In the genomic region with DNA sequence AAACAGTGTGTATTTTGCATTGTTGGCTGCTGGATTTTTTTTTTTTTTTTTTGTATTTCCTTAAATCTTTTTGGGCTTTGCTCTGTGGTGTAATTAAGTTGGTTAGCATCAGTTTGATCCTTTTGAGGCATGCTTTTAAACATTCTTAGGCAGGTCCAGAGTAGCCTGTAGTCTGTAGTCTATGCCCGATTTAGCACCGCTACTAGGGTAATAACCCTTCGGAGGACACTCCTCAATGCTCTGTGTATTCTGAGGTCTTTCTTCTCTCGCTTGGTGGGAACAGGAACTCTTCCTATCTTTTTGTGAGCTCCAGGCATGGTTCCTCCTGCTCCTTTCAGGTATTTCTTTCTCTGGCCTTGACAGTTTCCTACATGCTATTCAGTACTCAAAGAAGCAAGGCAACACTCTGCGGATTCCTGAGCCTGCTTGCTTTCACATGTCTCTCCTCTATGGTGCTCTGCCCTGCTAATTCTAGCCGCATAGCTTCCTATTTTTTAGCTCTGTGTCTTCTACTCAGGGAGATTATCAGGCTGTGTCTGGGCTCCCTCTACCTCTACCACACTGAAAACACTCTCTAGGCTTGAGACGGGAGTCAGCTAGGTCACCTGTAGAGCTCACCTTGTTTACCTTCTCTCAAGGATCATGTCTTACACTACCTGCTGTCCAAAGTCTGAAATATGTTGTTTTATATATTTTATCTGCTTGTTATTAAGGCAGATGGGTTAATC, we compare ENCODE assay signal across 33 cellular contexts.
DNase-seq lines count a peak whose midpoint lies in the region; ATAC-seq and TF ChIP-seq lines count a peak whose summit lies in the region.
"Had no signal": no experiment of that assay in that cellular context is flagged by ENCODE, and none has a peak within 500 bp of the region (broad histone marks: within the 10 kb centered on the region; RNA-seq: fewer than 3 reads in every experiment).

No MANE protein-coding gene starts in this region.

- 65% methylated on average over 7 of the region's 7 CpGs for WGBS in hepatocyte (ENCODE audit: low lambda C conversion rate, missing lambda C conversion rate)

- H3K27ac ChIP-seq in epithelial cell of prostate (peak overlapping the region; percentile 54), hepatocyte (no peak overlapping the region), skeletal muscle tissue (ENCODE audit: low read depth, low read length) (peak overlapping the region; percentile 7)
- H3K27ac ChIP-seq: 22Rv1, brain microvascular endothelial cell, C4-2B, gastroesophageal sphincter, lower lobe of right lung, vagina, WERI-Rb-1 had no signal

- peak; percentile 21 for TF ChIP-seq CTCF in hepatocyte (IDR thresholded peaks at IDR 0.05; ENCODE audit: poor library complexity)

- H3K27ac Mint-ChIP-seq in activated CD4-positive, alpha-beta T cell treated with anti-CD3 and anti-CD28 coated beads, Interleukin-2, amount 10 ng/mL, durations not matched to agents 24 days and 14 days = no peak overlapping the region
- H3K27ac Mint-ChIP-seq: activated CD8-positive, alpha-beta memory T cell treated with anti-CD3 and anti-CD28 coated beads, Interleukin-2, amount 10 ng/mL, durations not matched to agents 7 days and 5 days; activated naive CD4-positive, alpha-beta T cell treated with anti-CD3 and anti-CD28 coated beads for 36 hours; activated T-cell treated with anti-CD3 and anti-CD28 coated beads, Interleukin-2, amount 50 U/mL, for 72 hours; effector memory CD8-positive, alpha-beta T cell had no signal

- H3K4me3 Mint-ChIP-seq in activated CD4-positive, alpha-beta T cell treated with anti-CD3 and anti-CD28 coated beads, Interleukin-2, amount 10 ng/mL, durations not matched to agents 24 days and 14 days = no peak overlapping the region
- H3K4me3 Mint-ChIP-seq: activated CD8-positive, alpha-beta memory T cell treated with anti-CD3 and anti-CD28 coated beads, Interleukin-2, amount 10 ng/mL, durations not matched to agents 7 days and 5 days; activated naive CD4-positive, alpha-beta T cell treated with anti-CD3 and anti-CD28 coated beads for 36 hours; activated T-cell treated with anti-CD3 and anti-CD28 coated beads, Interleukin-2, amount 50 U/mL, for 72 hours; effector memory CD8-positive, alpha-beta T cell; neural crest cell had no signal

- ATAC-seq in HG03469 (IDR thresholded peaks at IDR 0.05; ENCODE audit: unreplicated experiment) = no peak
- ATAC-seq: activated CD8-positive, alpha-beta memory T cell treated with anti-CD3 and anti-CD28 coated beads, Interleukin-2, amount 10 ng/mL, durations not matched to agents 7 days and 5 days; activated T-cell treated with anti-CD3 and anti-CD28 coated beads, Interleukin-2, amount 50 U/mL, for 72 hours; effector memory CD8-positive, alpha-beta T cell; gastroesophageal sphincter; lower lobe of right lung; PC-3; sciatic nerve had no signal

- no peaks in the 10 kb centered on the region for H3K9me3 Mint-ChIP-seq in activated CD4-positive, alpha-beta T cell treated with anti-CD3 and anti-CD28 coated beads, Interleukin-2, amount 10 ng/mL, durations not matched to agents 24 days and 14 days
- H3K9me3 Mint-ChIP-seq: activated naive CD4-positive, alpha-beta T cell treated with anti-CD3 and anti-CD28 coated beads for 36 hours; activated T-cell treated with anti-CD3 and anti-CD28 coated beads, Interleukin-2, amount 50 U/mL, for 72 hours; effector memory CD8-positive, alpha-beta T cell had no signal

- H3K27me3 Mint-ChIP-seq in activated CD4-positive, alpha-beta T cell treated with anti-CD3 and anti-CD28 coated beads, Interleukin-2, amount 10 ng/mL, durations not matched to agents 24 days and 14 days = peaks cover 5% of the 10 kb centered on the region
- H3K27me3 Mint-ChIP-seq: effector memory CD8-positive, alpha-beta T cell had no signal

- DNase-seq in NCI-H146 (lab: John Stamatoyannopoulos, UW) = peak; percentile 6
- no peak for DNase-seq in NCI-H146 treated with DMSO at 0.1 percent for 48 hours (lab: John Stamatoyannopoulos, UW; ENCODE audit: unreplicated experiment)
- DNase-seq in epithelial cell of prostate (ENCODE audit: low read depth, low spot score) = no peak
- DNase-seq in hepatocyte (ENCODE audit: low spot score) = no peak
- DNase-seq in activated CD4-positive, alpha-beta T cell treated with anti-CD3 and anti-CD28 coated beads, Interleukin-2, amount 10 ng/mL, durations not matched to agents 24 days and 14 days = no peak
- DNase-seq in activated naive CD4-positive, alpha-beta T cell treated with Interleukin-2 at 50 U/mL for 16 hours = no peak
- DNase-seq: activated CD4-positive, alpha-beta T cell treated with anti-CD3 and anti-CD28 coated beads, Interleukin-2, amount 50 U/mL, for 1 hour; activated CD8-positive, alpha-beta memory T cell treated with anti-CD3 and anti-CD28 coated beads, Interleukin-2, amount 10 ng/mL, durations not matched to agents 7 days and 5 days; activated naive CD4-positive, alpha-beta T cell treated with anti-CD3 and anti-CD28 coated beads for 36 hours; activated T-cell treated with anti-CD3 and anti-CD28 coated beads, Interleukin-2, amount 50 U/mL, for 72 hours; brain microvascular endothelial cell; cortex of kidney; effector memory CD8-positive, alpha-beta T cell; KBM-7; lower lobe of right lung; MM.1S; NCI-H1436 treated with DMSO at 0.1 percent for 48 hours; NCI-H510A treated with DMSO at 0.1 percent for 48 hours; PC-3; posterior cingulate gyrus; SHP77; stimulated activated naive CD4-positive, alpha-beta T cell; SW 1271; T-helper 9 cell; WERI-Rb-1 had no signal

- H3K36me3 ChIP-seq in hepatocyte (replicated peaks; ENCODE audit: insufficient read depth, low read depth) (no peaks in the 10 kb centered on the region), skeletal muscle tissue (ENCODE audit: control insufficient read depth in 3 of 3, insufficient read depth in 3 of 3, low read length in 3 of 3) (no peaks in the 10 kb centered on the region)
- H3K36me3 ChIP-seq: brain microvascular endothelial cell, gastroesophageal sphincter, lower lobe of right lung, vagina, WERI-Rb-1 had no signal

- no peaks in the 10 kb centered on the region for H3K9me3 ChIP-seq in hepatocyte (ENCODE audit: low read depth)
- no peaks in the 10 kb centered on the region for H3K9me3 ChIP-seq in skeletal muscle tissue (ENCODE audit: control insufficient read depth in 3 of 3, low read length in 3 of 3)
- H3K9me3 ChIP-seq: gastroesophageal sphincter, lower lobe of right lung, vagina had no signal

- H3K79me2 ChIP-seq in hepatocyte = no peaks in the 10 kb centered on the region

- no peak overlapping the region for H2AFZ ChIP-seq in hepatocyte

- no peak overlapping the region for H3K4me2 ChIP-seq in hepatocyte

- no peaks in the 10 kb centered on the region for H3K4me1 Mint-ChIP-seq in activated CD4-positive, alpha-beta T cell treated with anti-CD3 and anti-CD28 coated beads, Interleukin-2, amount 10 ng/mL, durations not matched to agents 24 days and 14 days
- H3K4me1 Mint-ChIP-seq: activated CD8-positive, alpha-beta memory T cell treated with anti-CD3 and anti-CD28 coated beads, Interleukin-2, amount 10 ng/mL, durations not matched to agents 7 days and 5 days had no signal

- intact Hi-C loops in activated CD4-positive, alpha-beta T cell treated with anti-CD3 and anti-CD28 coated beads, Interleukin-2, amount 10 ng/mL, durations not matched to agents 24 days and 14 days (cut with micrococcal nuclease) = loop anchor here (5.0 kb wide), 1 partner anchor 686 kb away; no protein-coding TSS in a partner anchor

- H3K4me1 ChIP-seq in hepatocyte (ENCODE audit: insufficient read depth) (no peaks in the 10 kb centered on the region), skeletal muscle tissue (ENCODE audit: control insufficient read depth in 3 of 3, insufficient read depth in 3 of 3, low read length in 3 of 3) (peaks cover 8 to 15% (median 13%) of the 10 kb centered on the region in 3 donors)
- H3K4me1 ChIP-seq: lower lobe of right lung had no signal

- no peak overlapping the region for H3K9ac ChIP-seq in skeletal muscle tissue (ENCODE audit: low read depth in 1 of 3, low read length in 3 of 3)

- H3K4me3 ChIP-seq in hepatocyte = no peak overlapping the region
- no peak overlapping the region for H3K4me3 ChIP-seq in skeletal muscle tissue (ENCODE audit: low read length in 3 of 3)
- H3K4me3 ChIP-seq: gastroesophageal sphincter, lower lobe of right lung, vagina had no signal

- H3K36me3 Mint-ChIP-seq in activated CD4-positive, alpha-beta T cell treated with anti-CD3 and anti-CD28 coated beads, Interleukin-2, amount 10 ng/mL, durations not matched to agents 24 days and 14 days (ENCODE audit: low read depth) = no peaks in the 10 kb centered on the region
- H3K36me3 Mint-ChIP-seq: activated CD8-positive, alpha-beta memory T cell treated with anti-CD3 and anti-CD28 coated beads, Interleukin-2, amount 10 ng/mL, durations not matched to agents 7 days and 5 days had no signal

- no peaks in the 10 kb centered on the region for H4K20me1 ChIP-seq in hepatocyte (ENCODE audit: insufficient read depth, poor library complexity, severe bottlenecking)

- H3K27me3 ChIP-seq in hepatocyte (no peaks in the 10 kb centered on the region), skeletal muscle tissue (ENCODE audit: control insufficient read depth in 3 of 3, insufficient read depth in 3 of 3, low read length in 3 of 3) (no peaks in the 10 kb centered on the region)
- H3K27me3 ChIP-seq: brain microvascular endothelial cell, gastroesophageal sphincter, vagina had no signal

- H3K9me2 ChIP-seq in hepatocyte (replicated peaks; ENCODE audit: insufficient read depth) = no peaks in the 10 kb centered on the region
